In genomic region chr11:45676522-45677095, GRCh38 we compare ENCODE assay signal across 18 cellular contexts. TPM values are rescaled to one million over a fixed set of nuclear protein-coding genes. Genes with fewer than 3 reads are reported as not detected.
DNase-seq lines count a peak whose midpoint lies in the region; ATAC-seq and TF ChIP-seq lines count a peak whose summit lies in the region.
"Had no signal": no experiment of that assay in that cellular context is flagged by ENCODE, and none has a peak within 500 bp of the region (broad histone marks: within the 10 kb centered on the region; RNA-seq: fewer than 3 reads in every experiment).

No MANE protein-coding gene starts in this region.

- no peak overlapping the region for H3K4me3 Mint-ChIP-seq in activated CD8-positive, alpha-beta T cell treated with anti-CD3 and anti-CD28 coated beads, Interleukin-2, amount 10 ng/mL, durations not matched to agents 7 days and 5 days
- H3K4me3 Mint-ChIP-seq: HFFc6, memory B cell had no signal

- ATAC-seq in GM19328 (IDR thresholded peaks at IDR 0.05; ENCODE audit: unreplicated experiment) = peak; percentile 79
- ATAC-seq in HG02623 (IDR thresholded peaks at IDR 0.05; ENCODE audit: unreplicated experiment) = peak; percentile 82
- ATAC-seq in HG03354 (IDR thresholded peaks at IDR 0.05; ENCODE audit: poor library complexity, severe bottlenecking, unreplicated experiment) = peak; percentile 73
- no peak for ATAC-seq in activated CD8-positive, alpha-beta T cell treated with anti-CD3 and anti-CD28 coated beads, Interleukin-2, amount 10 ng/mL, durations not matched to agents 7 days and 5 days
- no peak for ATAC-seq in left lobe of liver
- ATAC-seq: esophagus mucosa, K562, pancreas had no signal

- H3K4me3 ChIP-seq in GM12865 (ENCODE audit: low read depth, low read length) = no peak overlapping the region
- H3K4me3 ChIP-seq: K562, pancreas, uterus had no signal

- no peak overlapping the region for H3K27ac Mint-ChIP-seq in activated CD8-positive, alpha-beta T cell treated with anti-CD3 and anti-CD28 coated beads, Interleukin-2, amount 10 ng/mL, durations not matched to agents 7 days and 5 days
- H3K27ac Mint-ChIP-seq: HFFc6, memory B cell had no signal

- POLR2A ChIA-PET in activated CD8-positive, alpha-beta T cell treated with anti-CD3 and anti-CD28 coated beads, Interleukin-2, amount 10 ng/mL, durations not matched to agents 7 days and 5 days (lab: Charles Lee) = no interaction called here

- H3K4me1 Mint-ChIP-seq in activated CD8-positive, alpha-beta T cell treated with anti-CD3 and anti-CD28 coated beads, Interleukin-2, amount 10 ng/mL, durations not matched to agents 7 days and 5 days (ENCODE audit: low read depth) = no peaks in the 10 kb centered on the region
- H3K4me1 Mint-ChIP-seq: memory B cell had no signal

- CTCF ChIA-PET in activated CD8-positive, alpha-beta T cell treated with anti-CD3 and anti-CD28 coated beads, Interleukin-2, amount 10 ng/mL, durations not matched to agents 7 days and 5 days (lab: Charles Lee) = no interaction called here

- no peaks in the 10 kb centered on the region for H3K36me3 Mint-ChIP-seq in activated CD8-positive, alpha-beta T cell treated with anti-CD3 and anti-CD28 coated beads, Interleukin-2, amount 10 ng/mL, durations not matched to agents 7 days and 5 days (ENCODE audit: low read depth)
- H3K36me3 Mint-ChIP-seq: memory B cell had no signal

- DNase-seq in GM12865 (ENCODE audit: low read depth) (peak; percentile 60), activated gamma-delta T cell treated with Interleukin-2 at 50 U/mL for 16 hours (no peak), NCI-H2196 (lab: John Stamatoyannopoulos, UW; ENCODE audit: unreplicated experiment) (no peak), left lobe of liver (ENCODE audit: low spot score) (no peak)
- no peak for DNase-seq in activated CD8-positive, alpha-beta T cell treated with anti-CD3 and anti-CD28 coated beads, Interleukin-2, amount 10 ng/mL, durations not matched to agents 7 days and 5 days
- DNase-seq: HFFc6; NCI-H1930; NK-92 treated with Interleukin-12 subunit alpha and Interleukin-12 subunit beta, amount 100 ng/mL, for 24 hours; pancreas; SIG-M5; stimulated activated CD8-positive, alpha-beta memory T cell treated with anti-CD3 and anti-CD28 coated beads, Interleukin-4, amount 100 ng/mL, for 48 hours; uterus had no signal

- H3K27me3 Mint-ChIP-seq in activated CD8-positive, alpha-beta T cell treated with anti-CD3 and anti-CD28 coated beads, Interleukin-2, amount 10 ng/mL, durations not matched to agents 7 days and 5 days (ENCODE audit: low read depth) = no peaks in the 10 kb centered on the region

- no peak for TF ChIP-seq CTCF in GM12865 (IDR thresholded peaks at IDR 0.05; ENCODE audit: insufficient read depth, low read depth, low read length, missing control alignments)

- no peaks in the 10 kb centered on the region for H3K9me3 Mint-ChIP-seq in activated CD8-positive, alpha-beta T cell treated with anti-CD3 and anti-CD28 coated beads, Interleukin-2, amount 10 ng/mL, durations not matched to agents 7 days and 5 days (ENCODE audit: insufficient read depth)
- H3K9me3 Mint-ChIP-seq: HFFc6, memory B cell had no signal

RNA-seq across cellular contexts. Expression of gene CHST1, which starts 11.2 kb away (rescaled TPM):
- total RNA-seq in activated CD8-positive, alpha-beta T cell treated with anti-CD3 and anti-CD28 coated beads, Interleukin-2, amount 10 ng/mL, durations not matched to agents 7 days and 5 days = not detected
- total RNA-seq in left lobe of liver = 2.3 TPM

Comparison
In these comparisons a context has a peak if more than half of its experiments do, and no peak if none do; other contexts are left out.
1. ATAC-seq: peak in GM19328 (single experiment), HG02623 (single experiment) and HG03354 (single experiment); none in activated CD8-positive, alpha-beta T cell treated with anti-CD3 and anti-CD28 coated beads, Interleukin-2, amount 10 ng/mL, durations not matched to agents 7 days and 5 days (single experiment) and left lobe of liver (single experiment).